1 cellular context compared by ENCODE assay signal in genomic region chr1:65704318-65704717, GRCh38.
TF ChIP-seq lines count a peak whose summit lies in the region.

No MANE protein-coding gene starts in this region.

TF ChIP-seq in SK-N-SH treated with all-trans-retinoic acid at 6 μM for 48 hours, 23 proteins besides CTCF, POLR2A, EP300 and RAD21 (continued from another document):
- TF ChIP-seq, protein P1, sequence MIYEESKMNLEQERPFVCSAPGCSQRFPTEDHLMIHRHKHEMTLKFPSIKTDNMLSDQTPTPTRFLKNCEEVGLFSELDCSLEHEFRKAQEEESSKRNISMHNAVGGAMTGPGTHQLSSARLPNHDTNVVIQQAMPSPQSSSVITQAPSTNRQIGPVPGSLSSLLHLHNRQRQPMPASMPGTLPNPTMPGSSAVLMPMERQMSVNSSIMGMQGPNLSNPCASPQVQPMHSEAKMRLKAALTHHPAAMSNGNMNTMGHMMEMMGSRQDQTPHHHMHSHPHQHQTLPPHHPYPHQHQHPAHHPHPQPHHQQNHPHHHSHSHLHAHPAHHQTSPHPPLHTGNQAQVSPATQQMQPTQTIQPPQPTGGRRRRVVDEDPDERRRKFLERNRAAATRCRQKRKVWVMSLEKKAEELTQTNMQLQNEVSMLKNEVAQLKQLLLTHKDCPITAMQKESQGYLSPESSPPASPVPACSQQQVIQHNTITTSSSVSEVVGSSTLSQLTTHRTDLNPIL (CRISPR knock-in tag; IDR thresholded peaks at IDR 0.05; ENCODE audit: low read depth), result no peak
- TF ChIP-seq GLIS3 (CRISPR knock-in tag; IDR thresholded peaks at IDR 0.05) (no peak), ZNF565 (CRISPR knock-in tag; conservative IDR thresholded peaks at IDR 0.05; ENCODE audit: low read depth) (no peak), TCF4 (CRISPR knock-in tag; IDR thresholded peaks at IDR 0.05; ENCODE audit: borderline replicate concordance) (no peak)
